Comparison of ENCODE assay signal across 1 cellular context in genomic region chr2:51995293-51995692, GRCh38.
TF ChIP-seq lines count a peak whose summit lies in the region.

No MANE protein-coding gene starts in this region.

TF ChIP-seq in GM23338, 12 proteins besides CTCF, POLR2A, EP300 and RAD21 (continued from another document):
- TF ChIP-seq ZNF462 (CRISPR knock-in tag; IDR thresholded peaks at IDR 0.05) (no peak), NANOG (IDR thresholded peaks at IDR 0.05; ENCODE audit: borderline replicate concordance) (no peak), ETS1 (IDR thresholded peaks at IDR 0.05) (no peak), STAT1 (IDR thresholded peaks at IDR 0.05; ENCODE audit: unreplicated experiment) (no peak), POLR2AphosphoS5 (IDR thresholded peaks at IDR 0.05; ENCODE audit: low read depth) (no peak)
